Comparison of ENCODE assay signal across 2 cellular contexts in genomic region chr7:549103-549890, GRCh38.
TF ChIP-seq lines count a peak whose summit lies in the region.

No MANE protein-coding gene starts in this region.

TF ChIP-seq in IMR-90, 13 proteins besides CTCF, POLR2A, EP300 and RAD21:
- no peak for TF ChIP-seq CHD1 (IDR thresholded peaks at IDR 0.05; ENCODE audit: low read depth, low read length)
- no peak for TF ChIP-seq NFE2L2 (IDR thresholded peaks at IDR 0.05; ENCODE audit: low read depth, low read length)
- TF ChIP-seq CEBPB (IDR thresholded peaks at IDR 0.05; ENCODE audit: low read depth, low read length), result no peak
- no peak for TF ChIP-seq SMC3 (IDR thresholded peaks at IDR 0.05; ENCODE audit: low read depth, low read length)
- TF ChIP-seq MAZ (IDR thresholded peaks at IDR 0.05; ENCODE audit: borderline replicate concordance, low read depth, low read length), result no peak

TF ChIP-seq in H1, 55 proteins besides CTCF, POLR2A, EP300 and RAD21:
- TF ChIP-seq CEBPB (IDR thresholded peaks at IDR 0.05; ENCODE audit: low read depth, low read length), result no peak
- TF ChIP-seq, protein P1, sequence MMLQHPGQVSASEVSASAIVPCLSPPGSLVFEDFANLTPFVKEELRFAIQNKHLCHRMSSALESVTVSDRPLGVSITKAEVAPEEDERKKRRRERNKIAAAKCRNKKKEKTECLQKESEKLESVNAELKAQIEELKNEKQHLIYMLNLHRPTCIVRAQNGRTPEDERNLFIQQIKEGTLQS (IDR thresholded peaks at IDR 0.05; ENCODE audit: insufficient read depth, low read depth, low read length), result no peak
- no peak for TF ChIP-seq BACH1 (IDR thresholded peaks at IDR 0.05; ENCODE audit: low read length)
- no peak for TF ChIP-seq KDM4A (IDR thresholded peaks at IDR 0.05; ENCODE audit: low read depth, low read length, severe bottlenecking)
